ENCODE assay signal across 10 cellular contexts in the genomic region with DNA sequence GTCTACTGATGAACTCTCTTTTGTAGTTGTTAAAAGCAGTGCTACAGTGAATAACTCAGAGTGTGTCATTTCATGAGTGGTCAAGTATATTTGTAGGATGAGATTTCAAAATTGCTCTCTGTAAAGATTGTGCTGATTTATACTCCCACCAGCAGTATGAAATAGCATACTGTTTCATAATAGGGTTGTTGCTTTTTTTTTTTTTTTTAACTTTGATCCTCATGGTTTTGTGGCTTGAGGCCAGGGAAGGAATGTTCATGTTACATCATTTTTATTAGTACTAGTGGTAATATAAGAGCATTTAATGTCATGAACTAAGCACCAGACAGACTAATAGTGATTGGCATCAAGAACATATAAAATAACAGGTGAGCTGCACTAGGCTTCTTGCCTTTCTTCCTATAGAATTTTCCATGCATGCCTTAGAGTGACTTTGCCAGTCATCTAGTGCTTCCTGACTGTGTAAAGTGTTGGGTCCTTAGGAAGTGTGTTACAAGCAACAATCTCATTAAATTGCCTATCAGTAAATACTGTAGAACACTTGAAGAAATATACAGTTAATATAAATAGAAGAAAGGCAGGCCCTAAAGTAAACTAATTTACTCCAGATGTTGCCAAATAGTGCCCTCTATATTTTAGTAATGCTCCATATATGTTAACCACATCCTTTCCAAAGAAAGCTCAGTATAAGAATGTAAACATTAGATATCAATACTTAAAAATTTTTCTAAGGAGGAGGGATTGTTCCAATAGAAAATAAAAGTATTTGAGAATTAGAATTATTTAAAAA. TPM values are rescaled to one million over a fixed set of nuclear protein-coding genes. Genes with fewer than 3 reads are reported as not detected.
A peak's percentile ranks its signal among the peaks of the same experiment; 100 is the strongest.
DNase-seq lines count a peak whose midpoint lies in the region; ATAC-seq and TF ChIP-seq lines count a peak whose summit lies in the region.
"Had no signal": no experiment of that assay in that cellular context is flagged by ENCODE, and none has a peak within 500 bp of the region (broad histone marks: within the 10 kb centered on the region; RNA-seq: fewer than 3 reads in every experiment).

No MANE protein-coding gene starts in this region.

- peak; percentile 27 for DNase-seq in GM04504 (ENCODE audit: low read depth)
- peak; percentile 82 for DNase-seq in SK-N-MC (ENCODE audit: low read depth, low spot score)
- no peak for DNase-seq in right lobe of liver
- no peak for DNase-seq in uterus
- no peak for DNase-seq in ovary
- no peak for DNase-seq in Ammon's horn (ENCODE audit: low spot score)
- no peak for DNase-seq in effector memory CD8-positive, alpha-beta T cell
- DNase-seq: GOT3, pancreas had no signal

- H3K9ac ChIP-seq in SK-N-MC (ENCODE audit: insufficient read length), result no peak overlapping the region

- H3K27ac Mint-ChIP-seq in effector memory CD8-positive, alpha-beta T cell, result no peak overlapping the region

- no peak overlapping the region for H3K4me3 Mint-ChIP-seq in effector memory CD8-positive, alpha-beta T cell

- no peaks in the 10 kb centered on the region for H3K36me3 Mint-ChIP-seq in effector memory CD8-positive, alpha-beta T cell (ENCODE audit: insufficient read depth)

- ATAC-seq in HG02678 (IDR thresholded peaks at IDR 0.05; ENCODE audit: unreplicated experiment) (peak; percentile 16), right lobe of liver (peak; percentile 55 to 85 (median 70))
- no peak for ATAC-seq in effector memory CD8-positive, alpha-beta T cell (replicated peaks)

- no peak for TF ChIP-seq POLR2A in right lobe of liver (IDR thresholded peaks at IDR 0.05)
- TF ChIP-seq POLR2A in uterus (IDR thresholded peaks at IDR 0.05), result no peak
- TF ChIP-seq POLR2A in ovary (IDR thresholded peaks at IDR 0.05), result no peak

- H3K4me1 Mint-ChIP-seq in effector memory CD8-positive, alpha-beta T cell (ENCODE audit: low read depth in 2 of 2), result peaks cover 12 to 27% of the 10 kb centered on the region in 2 donors

- no peak for TF ChIP-seq CTCF in right lobe of liver (IDR thresholded peaks at IDR 0.05)
- no peak for TF ChIP-seq CTCF in uterus (IDR thresholded peaks at IDR 0.05)
- no peak for TF ChIP-seq CTCF in ovary (IDR thresholded peaks at IDR 0.05)

- H3K27ac ChIP-seq in SK-N-MC (peak overlapping the region; percentile 68), right lobe of liver (peak overlapping the region in 1 of 3 donors; percentile 17), uterus (no peak overlapping the region), ovary (no peak overlapping the region)
- H3K27ac ChIP-seq: pancreas had no signal

- TF ChIP-seq EP300 in ovary (IDR thresholded peaks at IDR 0.05), result no peak

- H3K4me3 ChIP-seq in SK-N-MC (peak overlapping the region; percentile 64), right lobe of liver (no peak overlapping the region), uterus (no peak overlapping the region), ovary (no peak overlapping the region)
- H3K4me3 ChIP-seq: pancreas had no signal

- H3K9me3 ChIP-seq in SK-N-MC (ENCODE audit: low read depth, low read length) (no peaks in the 10 kb centered on the region), right lobe of liver (no peaks in the 10 kb centered on the region), uterus (no peaks in the 10 kb centered on the region), ovary (no peaks in the 10 kb centered on the region)
- H3K9me3 ChIP-seq: pancreas had no signal

- H3K36me3 ChIP-seq in SK-N-MC (ENCODE audit: insufficient read depth, low read length) (no peaks in the 10 kb centered on the region), right lobe of liver (no peaks in the 10 kb centered on the region), uterus (no peaks in the 10 kb centered on the region), ovary (no peaks in the 10 kb centered on the region)
- H3K36me3 ChIP-seq: pancreas had no signal

- no peaks in the 10 kb centered on the region for H3K9me3 Mint-ChIP-seq in effector memory CD8-positive, alpha-beta T cell

- H3K27me3 ChIP-seq in right lobe of liver (no peaks in the 10 kb centered on the region), uterus (no peaks in the 10 kb centered on the region), ovary (no peaks in the 10 kb centered on the region)
- H3K27me3 ChIP-seq: pancreas had no signal

- intact Hi-C loops in right lobe of liver (cut with DNase I), result no loop called here
- intact Hi-C loops in uterus (cut with DNase I; ENCODE audit: low total_unique reads), result no loop called here
- intact Hi-C loops in ovary (cut with DNase I), result no loop called here

- no peaks in the 10 kb centered on the region for H3K27me3 Mint-ChIP-seq in effector memory CD8-positive, alpha-beta T cell

- H3K4me1 ChIP-seq in right lobe of liver (peaks cover 0 to 23% (median 5%) of the 10 kb centered on the region in 4 donors), uterus (no peaks in the 10 kb centered on the region), ovary (ENCODE audit: insufficient read depth) (no peaks in the 10 kb centered on the region)

RNA-seq across cellular contexts. Expression of a gene that starts 38.6 kb away (rescaled TPM):
- total RNA-seq in right lobe of liver (100 to 1,000 TPM in 4 of 6 experiments, 10 to 100 TPM in 2; 81.8 to 368 (median 122) TPM), uterus (10 to 100 TPM in 3 of 4 donors, 1 to 10 TPM in 1; 8.7 to 87.8 (median 18.9) TPM), ovary (100 to 1,000 TPM in 1 of 7 donors, 10 to 100 TPM in 6; 19.8 to 172 (median 25.7) TPM)
- polyA plus RNA-seq in ovary, result 100 to 1,000 TPM in 1 of 2 donors, 10 to 100 TPM in 1; 16.7 to 199 TPM

Comparison
In these comparisons a context has a peak if more than half of its experiments do, and no peak if none do; other contexts are left out.
1. DNase-seq: peak in GM04504 (single experiment) and SK-N-MC (single experiment); none in right lobe of liver (0 of 3), uterus (0 of 2), ovary (0 of 5), Ammon's horn (single experiment) and effector memory CD8-positive, alpha-beta T cell (0 of 3).